ENCODE assay signal across 1 cellular context in the genomic region with DNA sequence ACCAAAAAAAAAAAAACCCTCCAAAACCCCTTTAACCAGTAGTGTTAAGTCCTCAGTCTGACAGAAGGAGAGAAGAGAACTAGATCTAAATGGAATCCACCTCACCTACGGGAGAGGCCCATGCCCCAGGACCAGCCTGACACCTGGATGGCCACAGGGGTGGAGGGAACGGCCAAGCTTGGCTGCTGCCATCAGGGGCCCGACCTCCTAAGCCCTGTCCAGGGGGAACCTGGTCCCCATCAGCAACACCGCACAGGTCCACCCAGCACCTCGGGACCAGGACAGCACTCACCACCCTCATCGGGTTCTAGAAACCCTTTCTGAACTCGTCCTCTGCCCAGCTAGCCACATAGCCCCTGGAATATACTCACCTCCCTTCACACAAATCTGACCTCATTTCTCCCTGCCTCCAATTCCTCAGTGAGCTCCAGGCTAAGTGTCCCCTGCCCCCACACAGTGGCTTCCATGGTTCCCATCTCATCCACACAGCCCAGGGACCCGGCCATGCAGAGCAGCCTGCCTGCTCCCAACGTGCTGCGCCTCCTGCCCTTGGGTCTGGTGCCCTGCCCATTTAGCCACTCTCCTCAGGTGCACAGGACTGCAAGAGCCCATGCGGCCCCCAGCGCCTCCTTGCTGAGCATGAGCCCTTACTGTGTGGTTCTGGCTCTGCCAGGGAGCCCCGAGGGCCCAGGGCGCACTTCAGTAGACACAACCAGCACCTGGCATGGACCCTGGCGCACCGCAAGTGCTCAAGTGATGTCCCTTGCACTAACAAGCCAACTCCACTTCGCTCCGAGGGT.
TF ChIP-seq lines count a peak whose summit lies in the region.

No MANE protein-coding gene starts in this region.

TF ChIP-seq in IMR-90, 13 proteins besides CTCF, POLR2A, EP300 and RAD21:
- TF ChIP-seq RFX5 (IDR thresholded peaks at IDR 0.05; ENCODE audit: low read depth, low read length), result no peak
- no peak for TF ChIP-seq MAFK (IDR thresholded peaks at IDR 0.05; ENCODE audit: low read depth, low read length)
- no peak for TF ChIP-seq NFE2L2 (IDR thresholded peaks at IDR 0.05; ENCODE audit: low read depth, low read length)
- TF ChIP-seq MAZ (IDR thresholded peaks at IDR 0.05; ENCODE audit: borderline replicate concordance, low read depth, low read length), result no peak
- TF ChIP-seq, protein P1, sequence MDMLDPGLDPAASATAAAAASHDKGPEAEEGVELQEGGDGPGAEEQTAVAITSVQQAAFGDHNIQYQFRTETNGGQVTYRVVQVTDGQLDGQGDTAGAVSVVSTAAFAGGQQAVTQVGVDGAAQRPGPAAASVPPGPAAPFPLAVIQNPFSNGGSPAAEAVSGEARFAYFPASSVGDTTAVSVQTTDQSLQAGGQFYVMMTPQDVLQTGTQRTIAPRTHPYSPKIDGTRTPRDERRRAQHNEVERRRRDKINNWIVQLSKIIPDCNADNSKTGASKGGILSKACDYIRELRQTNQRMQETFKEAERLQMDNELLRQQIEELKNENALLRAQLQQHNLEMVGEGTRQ (IDR thresholded peaks at IDR 0.05; ENCODE audit: low read depth, low read length), result no peak
- no peak for TF ChIP-seq CHD1 (IDR thresholded peaks at IDR 0.05; ENCODE audit: low read depth, low read length)
- TF ChIP-seq, protein P2, sequence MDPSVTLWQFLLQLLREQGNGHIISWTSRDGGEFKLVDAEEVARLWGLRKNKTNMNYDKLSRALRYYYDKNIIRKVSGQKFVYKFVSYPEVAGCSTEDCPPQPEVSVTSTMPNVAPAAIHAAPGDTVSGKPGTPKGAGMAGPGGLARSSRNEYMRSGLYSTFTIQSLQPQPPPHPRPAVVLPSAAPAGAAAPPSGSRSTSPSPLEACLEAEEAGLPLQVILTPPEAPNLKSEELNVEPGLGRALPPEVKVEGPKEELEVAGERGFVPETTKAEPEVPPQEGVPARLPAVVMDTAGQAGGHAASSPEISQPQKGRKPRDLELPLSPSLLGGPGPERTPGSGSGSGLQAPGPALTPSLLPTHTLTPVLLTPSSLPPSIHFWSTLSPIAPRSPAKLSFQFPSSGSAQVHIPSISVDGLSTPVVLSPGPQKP (IDR thresholded peaks at IDR 0.05; ENCODE audit: borderline replicate concordance, low read depth, low read length), result no peak
- TF ChIP-seq CEBPB (IDR thresholded peaks at IDR 0.05; ENCODE audit: low read depth, low read length), result no peak
- TF ChIP-seq BHLHE40 (IDR thresholded peaks at IDR 0.05; ENCODE audit: low read depth, low read length), result no peak
- no peak for TF ChIP-seq RCOR1 (IDR thresholded peaks at IDR 0.05; ENCODE audit: insufficient replicate concordance, low read length)
- no peak for TF ChIP-seq MXI1 (IDR thresholded peaks at IDR 0.05; ENCODE audit: borderline replicate concordance, low read depth, low read length)
- no peak for TF ChIP-seq SMC3 (IDR thresholded peaks at IDR 0.05; ENCODE audit: low read depth, low read length)
